In genomic region chr12:25716842-25717241, GRCh38 we compare ENCODE assay signal across 14 cellular contexts.
"Had no signal": no experiment of that assay in that cellular context is flagged by ENCODE, and none has a peak within 500 bp of the region (broad histone marks: within the 10 kb centered on the region; RNA-seq: fewer than 3 reads in every experiment).

No MANE protein-coding gene starts in this region.

- DNase-seq: activated naive CD4-positive, alpha-beta T cell treated with anti-CD3 and anti-CD28 coated beads for 36 hours; activated naive CD8-positive, alpha-beta T cell treated with anti-CD3 and anti-CD28 coated beads, Interleukin-2, amount 50 U/mL, for 24 hours; activated T-cell treated with anti-CD3 and anti-CD28 coated beads for 4 hours; aorta; cerebellar nuclear complex; effector memory CD4-positive, alpha-beta T cell; erythroblast; glutamatergic neuron; nucleus accumbens had no signal

- H3K36me3 Mint-ChIP-seq: natural killer cell treated with Interleukin-12 subunit alpha and Interleukin-12 subunit beta and Interleukin-15 and Interleukin-18, amount 100 ng/mL, for 72 hours; stimulated activated effector memory CD8-positive, alpha-beta T cell treated with anti-CD3 and anti-CD28 coated beads, Interleukin-12 subunit alpha, Interleukin-12 subunit beta, amount 100 ng/mL, for 72 hours had no signal

- H3K4me3 Mint-ChIP-seq: activated naive CD4-positive, alpha-beta T cell treated with anti-CD3 and anti-CD28 coated beads for 36 hours; activated naive CD8-positive, alpha-beta T cell treated with anti-CD3 and anti-CD28 coated beads, Interleukin-2, amount 50 U/mL, for 24 hours; activated T-helper 17 cell treated with anti-CD3 and anti-CD28 coated beads, Interleukin-2, amount 50 U/mL, for 72 hours; natural killer cell treated with Interleukin-12 subunit alpha and Interleukin-12 subunit beta and Interleukin-15 and Interleukin-18, amount 100 ng/mL, for 72 hours; stimulated activated effector memory CD8-positive, alpha-beta T cell treated with anti-CD3 and anti-CD28 coated beads, Interleukin-12 subunit alpha, Interleukin-12 subunit beta, amount 100 ng/mL, for 72 hours had no signal

- H3K36me3 ChIP-seq: breast epithelium, thoracic aorta had no signal

- ATAC-seq: activated naive CD8-positive, alpha-beta T cell treated with anti-CD3 and anti-CD28 coated beads, Interleukin-2, amount 50 U/mL, for 24 hours; activated T-helper 17 cell treated with anti-CD3 and anti-CD28 coated beads, Interleukin-2, amount 50 U/mL, for 72 hours; natural killer cell treated with Interleukin-12 subunit alpha and Interleukin-12 subunit beta and Interleukin-15 and Interleukin-18, amount 100 ng/mL, for 72 hours; stimulated activated effector memory CD8-positive, alpha-beta T cell treated with anti-CD3 and anti-CD28 coated beads, Interleukin-12 subunit alpha, Interleukin-12 subunit beta, amount 100 ng/mL, for 72 hours had no signal

- H3K4me1 ChIP-seq: breast epithelium had no signal

- H3K9me3 ChIP-seq: breast epithelium, thoracic aorta had no signal

- H3K27ac Mint-ChIP-seq: activated naive CD4-positive, alpha-beta T cell treated with anti-CD3 and anti-CD28 coated beads for 36 hours; activated naive CD8-positive, alpha-beta T cell treated with anti-CD3 and anti-CD28 coated beads, Interleukin-2, amount 50 U/mL, for 24 hours; activated T-helper 17 cell treated with anti-CD3 and anti-CD28 coated beads, Interleukin-2, amount 50 U/mL, for 72 hours; natural killer cell treated with Interleukin-12 subunit alpha and Interleukin-12 subunit beta and Interleukin-15 and Interleukin-18, amount 100 ng/mL, for 72 hours; stimulated activated effector memory CD8-positive, alpha-beta T cell treated with anti-CD3 and anti-CD28 coated beads, Interleukin-12 subunit alpha, Interleukin-12 subunit beta, amount 100 ng/mL, for 72 hours had no signal

- H3K9me3 Mint-ChIP-seq: activated naive CD4-positive, alpha-beta T cell treated with anti-CD3 and anti-CD28 coated beads for 36 hours; activated naive CD8-positive, alpha-beta T cell treated with anti-CD3 and anti-CD28 coated beads, Interleukin-2, amount 50 U/mL, for 24 hours; activated T-helper 17 cell treated with anti-CD3 and anti-CD28 coated beads, Interleukin-2, amount 50 U/mL, for 72 hours had no signal

- H3K4me3 ChIP-seq: breast epithelium, thoracic aorta had no signal

- H3K4me1 Mint-ChIP-seq: activated naive CD8-positive, alpha-beta T cell treated with anti-CD3 and anti-CD28 coated beads, Interleukin-2, amount 50 U/mL, for 24 hours; activated T-helper 17 cell treated with anti-CD3 and anti-CD28 coated beads, Interleukin-2, amount 50 U/mL, for 72 hours; stimulated activated effector memory CD8-positive, alpha-beta T cell treated with anti-CD3 and anti-CD28 coated beads, Interleukin-12 subunit alpha, Interleukin-12 subunit beta, amount 100 ng/mL, for 72 hours had no signal

- H3K27me3 ChIP-seq: breast epithelium had no signal

- H3K27ac ChIP-seq: breast epithelium, thoracic aorta had no signal

- H3K27me3 Mint-ChIP-seq: activated naive CD8-positive, alpha-beta T cell treated with anti-CD3 and anti-CD28 coated beads, Interleukin-2, amount 50 U/mL, for 24 hours had no signal
